26 cellular contexts compared by ENCODE assay signal in the genomic region with DNA sequence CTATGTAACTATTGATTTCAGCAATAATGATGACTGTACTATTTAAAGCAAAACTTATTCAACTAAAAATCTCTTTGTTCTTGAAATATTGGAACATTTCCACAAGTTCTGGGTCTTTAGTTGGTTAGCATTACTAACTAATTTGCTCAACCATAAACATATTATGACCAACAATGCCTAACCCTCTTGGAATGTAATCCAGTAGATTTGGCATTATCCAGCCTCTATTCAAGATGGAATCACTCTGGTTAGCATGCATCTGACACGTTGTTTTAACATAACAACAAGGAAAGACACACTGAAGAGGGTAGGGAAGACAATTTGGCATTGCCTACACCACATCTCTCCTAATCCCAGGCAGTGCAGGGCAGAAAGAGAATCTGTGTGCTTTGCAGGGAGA.
DNase-seq lines count a peak whose midpoint lies in the region; ATAC-seq and TF ChIP-seq lines count a peak whose summit lies in the region.
"Had no signal": no experiment of that assay in that cellular context is flagged by ENCODE, and none has a peak within 500 bp of the region (broad histone marks: within the 10 kb centered on the region; RNA-seq: fewer than 3 reads in every experiment).

No MANE protein-coding gene starts in this region.

- peak overlapping the region; percentile 69 for H3K56ac ChIP-seq in mesendoderm (ENCODE audit: low read length)

- DNase-seq in ELR (ENCODE audit: low read depth) (peak; percentile 55), OCI-LY7 (ENCODE audit: low spot score) (no peak), astrocyte of the hippocampus (ENCODE audit: low read depth, low spot score) (peak; percentile 17), mesendoderm (no peak), transverse colon (no peak)
- no peak for DNase-seq in activated CD8-positive, alpha-beta memory T cell treated with anti-CD3 and anti-CD28 coated beads for 24 hours
- DNase-seq in activated effector memory CD4-positive, alpha-beta T cell treated with Interleukin-2 at 50 U/mL for 16 hours = no peak
- DNase-seq: 8988T; C1 segment of cervical spinal cord; Caco-2; CD4-positive, alpha-beta memory T cell; DMS 273 treated with DMSO at 0.1 percent for 48 hours; DMS79; EL; GF-D8; Kasumi-1; MV-4-11; NCI-H1105; NCI-H1436 treated with DMSO at 0.1 percent for 48 hours; NCI-H2029; NCI-H526 treated with DMSO at 0.1 percent for 48 hours; Peyer's patch; SHP77 treated with DMSO at 0.1 percent for 48 hours; SW 1271 had no signal

- TF ChIP-seq POLR2A in transverse colon (IDR thresholded peaks at IDR 0.05) = no peak

- peak overlapping the region; percentile 45 for H2AFZ ChIP-seq in OCI-LY7 (ENCODE audit: low read length)

- H2BK15ac ChIP-seq in mesendoderm (replicated peaks; ENCODE audit: low read depth) = no peak overlapping the region

- H3K36me3 ChIP-seq in OCI-LY7 (ENCODE audit: insufficient read depth, low read length) = no peaks in the 10 kb centered on the region
- no peaks in the 10 kb centered on the region for H3K36me3 ChIP-seq in mesendoderm (ENCODE audit: control insufficient read depth, insufficient read depth, low read length)
- no peaks in the 10 kb centered on the region for H3K36me3 ChIP-seq in transverse colon
- H3K36me3 ChIP-seq: Peyer's patch had no signal

- H4K20me1 ChIP-seq in OCI-LY7 (ENCODE audit: insufficient read depth, low read length) = no peaks in the 10 kb centered on the region

- no peak overlapping the region for H3K9ac ChIP-seq in mesendoderm (ENCODE audit: low read length)

- no peak overlapping the region for H3K4me2 ChIP-seq in OCI-LY7 (ENCODE audit: low read length)
- H3K4me2 ChIP-seq in mesendoderm (ENCODE audit: low read length) = no peak overlapping the region

- H3K4me3 ChIP-seq in OCI-LY7 (ENCODE audit: low read depth, low read length, poor library complexity, severe bottlenecking) (no peak overlapping the region), mesendoderm (ENCODE audit: low read length) (no peak overlapping the region), transverse colon (no peak overlapping the region)
- H3K4me3 ChIP-seq: Peyer's patch, SK-N-MC had no signal

- CTCF ChIA-PET in OCI-LY7 (lab: Charles Lee; ENCODE audit: unreplicated experiment) = interaction anchor here (1.6 kb wide), 1 partner anchor 236 kb away, joined by 5 read pairs; no protein-coding TSS in a partner anchor

- TF ChIP-seq CTCF in OCI-LY7 (conservative IDR thresholded peaks at IDR 0.05; ENCODE audit: low read length) (no peak), transverse colon (IDR thresholded peaks at IDR 0.05) (no peak)

- H3K23ac ChIP-seq in mesendoderm (ENCODE audit: low read length) = no peak overlapping the region

- POLR2A ChIA-PET in OCI-LY7 (lab: Charles Lee) = interaction anchor here (0.6 to 0.7 kb wide), 4 partner anchors 13 to 1776 kb away, joined by 3 to 5 read pairs (median 4); no protein-coding TSS in a partner anchor

- no peak for ATAC-seq in HG02981 (IDR thresholded peaks at IDR 0.05; ENCODE audit: unreplicated experiment)

- H3K4me1 ChIP-seq in OCI-LY7 (ENCODE audit: insufficient read depth, low read length, poor library complexity, severe bottlenecking) = peaks cover 3% of the 10 kb centered on the region
- peaks cover 1% of the 10 kb centered on the region for H3K4me1 ChIP-seq in mesendoderm (ENCODE audit: control insufficient read depth, low read depth, low read length)
- H3K4me1 ChIP-seq in transverse colon = no peaks in the 10 kb centered on the region
- H3K4me1 ChIP-seq: Caco-2, Peyer's patch had no signal

- H3K18ac ChIP-seq in mesendoderm (ENCODE audit: low read length) = no peak overlapping the region

- no peak overlapping the region for H2AK5ac ChIP-seq in mesendoderm (ENCODE audit: low read length)

- in situ Hi-C loops in transverse colon (cut with MboI; ENCODE audit: low pct_ligation_motif_present in 1 of 4, low pct_unique_long_range_greater_than_20kb in 1 of 4, low sequenced_read_pairs in 3 of 4) = no loop called here

- no peak for TF ChIP-seq EP300 in transverse colon (IDR thresholded peaks at IDR 0.05; ENCODE audit: low read depth)

- no peaks in the 10 kb centered on the region for H3K9me2 ChIP-seq in OCI-LY7 (ENCODE audit: insufficient read depth, low read length)

- H3K9me3 ChIP-seq in OCI-LY7 (ENCODE audit: low read length) (no peaks in the 10 kb centered on the region; the same call in 1 of the 2 replicates), transverse colon (no peaks in the 10 kb centered on the region)
- H3K9me3 ChIP-seq: Caco-2, Peyer's patch had no signal

- H2BK5ac ChIP-seq in mesendoderm (ENCODE audit: low read length) = peak overlapping the region; percentile 9

- intact Hi-C loops in OCI-LY7 (cut with micrococcal nuclease; ENCODE audit: unreplicated experiment) (loop anchor here (2.0 kb wide), 1 partner anchor 476 kb away; no protein-coding TSS in a partner anchor), transverse colon (cut with DNase I; ENCODE audit: low total_unique reads) (no loop called here)

- WGBS in mesendoderm (ENCODE audit: extremely low coverage, insufficient coverage, low lambda C conversion rate) = no CpG with 5 or more reads among the region's 1 CpG
- 31 to 33% methylated on average over 1 of the region's 1 CpG for WGBS in transverse colon (ENCODE audit: low coverage in 1 of 2), 2 donors

- H4K5ac ChIP-seq in mesendoderm (ENCODE audit: low read length) = no peak overlapping the region

- H3K4ac ChIP-seq in mesendoderm (ENCODE audit: low read depth, low read length) = peak overlapping the region; percentile 16

- H3K27ac ChIP-seq in OCI-LY7 (ENCODE audit: low read depth, low read length, poor library complexity, severe bottlenecking) (no peak overlapping the region), mesendoderm (ENCODE audit: low read depth, low read length) (no peak overlapping the region), transverse colon (no peak overlapping the region)
- H3K27ac ChIP-seq: Peyer's patch, SK-N-MC had no signal

- H3K27me3 ChIP-seq in mesendoderm (ENCODE audit: insufficient read depth, low read length, poor library complexity) (no peaks in the 10 kb centered on the region), transverse colon (no peaks in the 10 kb centered on the region)
- H3K27me3 ChIP-seq: Peyer's patch had no signal

- BruUV-seq in OCI-LY7 (replicated peaks; lab: Mats Ljungman, UMichigan) = no TSS peak

- H2BK120ac ChIP-seq in mesendoderm (ENCODE audit: low read depth, low read length) = no peak overlapping the region

- H3K79me2 ChIP-seq in OCI-LY7 (ENCODE audit: insufficient read depth, low read depth, low read length) (no peaks in the 10 kb centered on the region), mesendoderm (ENCODE audit: control insufficient read depth, insufficient read depth, low read length) (no peaks in the 10 kb centered on the region)

- H4K8ac ChIP-seq in mesendoderm (ENCODE audit: low read depth, low read length) = no peak overlapping the region

- no peaks in the 10 kb centered on the region for H3K79me1 ChIP-seq in mesendoderm (ENCODE audit: low read length)

Comparison
In these comparisons a context has a peak if more than half of its experiments do, and no peak if none do; other contexts are left out.
1. DNase-seq: peak in ELR (single experiment) and astrocyte of the hippocampus (single experiment); none in OCI-LY7 (single experiment), mesendoderm (single experiment), transverse colon (single experiment), activated CD8-positive, alpha-beta memory T cell treated with anti-CD3 and anti-CD28 coated beads for 24 hours (single experiment) and activated effector memory CD4-positive, alpha-beta T cell treated with Interleukin-2 at 50 U/mL for 16 hours (single experiment).